Comparison of ENCODE assay signal across 30 cellular contexts in the genomic region with DNA sequence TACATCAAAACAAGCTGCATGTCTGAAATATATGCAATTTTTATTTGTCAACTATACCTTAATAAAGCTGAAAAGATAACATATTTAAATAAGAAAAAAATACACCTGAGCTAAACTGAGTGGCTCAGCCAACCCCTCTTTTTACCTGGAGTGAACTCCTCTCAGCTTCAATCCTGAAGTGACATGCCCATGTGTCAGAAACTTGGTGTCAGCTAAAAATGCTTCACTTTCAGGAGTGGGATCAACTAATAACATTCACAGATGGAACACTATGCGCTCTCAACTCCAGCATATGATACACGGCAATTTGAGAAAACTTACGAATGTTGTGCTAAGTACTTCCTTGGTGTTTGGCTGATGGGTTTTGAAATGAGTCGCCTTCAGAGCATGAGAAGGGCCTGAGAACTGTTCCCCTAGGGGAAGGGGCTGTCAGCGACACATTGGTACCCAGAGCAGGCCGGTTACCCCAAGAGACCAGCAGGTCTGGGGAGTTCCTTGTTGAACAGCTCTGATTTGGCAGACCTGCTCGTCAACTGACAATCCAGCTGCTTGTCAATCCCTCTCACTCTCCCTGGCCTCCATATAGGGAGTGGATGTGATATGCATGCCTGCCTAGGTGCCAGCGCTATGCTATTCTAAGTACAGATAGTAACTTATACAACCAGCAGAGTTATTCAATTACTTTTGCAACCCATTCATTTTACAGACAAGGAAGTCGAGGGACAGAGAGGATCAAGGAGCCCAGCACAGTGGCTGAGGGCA.
"Had no signal": no experiment of that assay in that cellular context is flagged by ENCODE, and none has a peak within 500 bp of the region (broad histone marks: within the 10 kb centered on the region; RNA-seq: fewer than 3 reads in every experiment).

No MANE protein-coding gene starts in this region.

- H3K4me1 ChIP-seq: adrenal gland, ascending aorta, body of pancreas, breast epithelium had no signal

- H3K27ac ChIP-seq: adrenal gland, ascending aorta, body of pancreas, brain microvascular endothelial cell, breast epithelium, cardiac muscle cell had no signal

- H3K4me3 ChIP-seq: adrenal gland, ascending aorta, body of pancreas, breast epithelium, cardiac muscle cell had no signal

- H3K9me3 ChIP-seq: adrenal gland, ascending aorta, body of pancreas had no signal

- H3K27me3 ChIP-seq: adrenal gland, ascending aorta, body of pancreas, brain microvascular endothelial cell, breast epithelium, cardiac muscle cell had no signal

- H3K36me3 ChIP-seq: adrenal gland, ascending aorta, brain microvascular endothelial cell, breast epithelium, cardiac muscle cell had no signal

- ATAC-seq: activated naive CD4-positive, alpha-beta T cell treated with anti-CD3 and anti-CD28 coated beads, Interleukin-2, amount 50 U/mL, for 72 hours; activated naive CD8-positive, alpha-beta T cell treated with anti-CD3 and anti-CD28 coated beads, Interleukin-2, amount 50 U/mL, for 24 hours; activated T-cell treated with anti-CD3 and anti-CD28 coated beads, Interleukin-2, amount 50 U/mL, for 4 hours; activated T-cell treated with anti-CD3 and anti-CD28 coated beads, Interleukin-2, amount 50 U/mL, for 72 hours; activated T-helper 17 cell treated with anti-CD3 and anti-CD28 coated beads, Interleukin-2, amount 50 U/mL, for 72 hours; body of pancreas had no signal

- DNase-seq: activated effector memory CD4-positive, alpha-beta T cell treated with anti-CD3 and anti-CD28 coated beads, Interleukin-2, amount 50 U/mL, for 16 hours; activated effector memory CD4-positive, alpha-beta T cell treated with Interleukin-2 at 50 U/mL for 16 hours; activated gamma-delta T cell; activated gamma-delta T cell treated with Interleukin-2 at 50 U/mL for 16 hours; activated naive CD4-positive, alpha-beta T cell; activated naive CD4-positive, alpha-beta T cell treated with anti-CD3 and anti-CD28 coated beads for 36 hours; activated naive CD4-positive, alpha-beta T cell treated with anti-CD3 and anti-CD28 coated beads, Interleukin-2, amount 10 ng/mL, durations not matched to agents 7 days and 5 days; activated naive CD4-positive, alpha-beta T cell treated with anti-CD3 and anti-CD28 coated beads, Interleukin-2, amount 50 U/mL, for 16 hours; activated naive CD4-positive, alpha-beta T cell treated with Interleukin-2 at 50 U/mL for 16 hours; activated naive CD8-positive, alpha-beta T cell treated with anti-CD3 and anti-CD28 coated beads for 36 hours; activated naive CD8-positive, alpha-beta T cell treated with anti-CD3 and anti-CD28 coated beads, Interleukin-2, amount 10 ng/mL, durations not matched to agents 7 days and 5 days; activated naive CD8-positive, alpha-beta T cell treated with anti-CD3 and anti-CD28 coated beads, Interleukin-2, amount 50 U/mL, for 24 hours; activated T-cell treated with anti-CD3 and anti-CD28 coated beads for 4 hours; activated T-cell treated with anti-CD3 and anti-CD28 coated beads, Interleukin-2, amount 50 U/mL, for 1 hour; activated T-cell treated with anti-CD3 and anti-CD28 coated beads, Interleukin-2, amount 50 U/mL, for 24 hours; activated T-cell treated with anti-CD3 and anti-CD28 coated beads, Interleukin-2, amount 50 U/mL, for 4 hours; activated T-cell treated with anti-CD3 and anti-CD28 coated beads, Interleukin-2, amount 50 U/mL, for 48 hours; activated T-cell treated with anti-CD3 and anti-CD28 coated beads, Interleukin-2, amount 50 U/mL, for 72 hours; adrenal gland; amniotic stem cell; aorta; body of pancreas; brain microvascular endothelial cell; central memory CD4-positive, alpha-beta T cell; cerebellar nuclear complex had no signal
